ENCODE assay signal across 29 cellular contexts in genomic region chr16:72191551-72191950, GRCh38. TPM values are rescaled to one million over a fixed set of nuclear protein-coding genes. Genes with fewer than 3 reads are reported as not detected.
DNase-seq lines count a peak whose midpoint lies in the region; ATAC-seq and TF ChIP-seq lines count a peak whose summit lies in the region.
"Had no signal": no experiment of that assay in that cellular context is flagged by ENCODE, and none has a peak within 500 bp of the region (broad histone marks: within the 10 kb centered on the region; RNA-seq: fewer than 3 reads in every experiment).

No MANE protein-coding gene starts in this region.

- TF ChIP-seq CTCF in neural cell (IDR thresholded peaks at IDR 0.05; ENCODE audit: poor library complexity, severe bottlenecking), result no peak
- no peak for TF ChIP-seq CTCF in foreskin keratinocyte (conservative IDR thresholded peaks at IDR 0.05)

- H3K9ac ChIP-seq in neural cell (ENCODE audit: low read length), result peak overlapping the region; percentile 8

- H4K20me1 ChIP-seq in neural cell (ENCODE audit: insufficient read depth), result no peaks in the 10 kb centered on the region

- H3K79me2 ChIP-seq in neural cell (replicated peaks; ENCODE audit: insufficient read depth, low read length), result peaks cover 4% of the 10 kb centered on the region

- TF ChIP-seq EP300 in neural cell (conservative IDR thresholded peaks at IDR 0.05; ENCODE audit: poor library complexity, severe bottlenecking), result no peak

- no peaks in the 10 kb centered on the region for H3K27me3 ChIP-seq in neural cell (ENCODE audit: insufficient read depth, low read depth, low read length)
- no peaks in the 10 kb centered on the region for H3K27me3 ChIP-seq in foreskin keratinocyte
- H3K27me3 ChIP-seq: ascending aorta had no signal

- H3F3A ChIP-seq in neural cell (ENCODE audit: insufficient read depth, low read length, poor library complexity, severe bottlenecking), result peaks cover under 1% of the 10 kb centered on the region

- no peak overlapping the region for H3K4me2 ChIP-seq in neural cell (ENCODE audit: low read length)
- H3K4me2 ChIP-seq: smooth muscle cell had no signal

- H3K4me1 ChIP-seq in foreskin keratinocyte, result no peaks in the 10 kb centered on the region
- H3K4me1 ChIP-seq: ascending aorta had no signal

- no peak for ATAC-seq in GM19455 (IDR thresholded peaks at IDR 0.05; ENCODE audit: unreplicated experiment)
- ATAC-seq in foreskin keratinocyte, result no peak
- ATAC-seq: CD8-positive, alpha-beta T cell; HepG2; Right ventricle myocardium inferior had no signal

- H3K4me3 ChIP-seq in neural cell (ENCODE audit: low read length), result no peak overlapping the region
- H3K4me3 ChIP-seq: ascending aorta, smooth muscle cell had no signal

- no peaks in the 10 kb centered on the region for H3K9me2 ChIP-seq in neural cell (ENCODE audit: insufficient read depth, low read length)

- no peak for TF ChIP-seq RAD21 in neural cell (conservative IDR thresholded peaks at IDR 0.05)

- H2AFZ ChIP-seq in neural cell (ENCODE audit: low read depth, low read length), result no peak overlapping the region

- H3K36me3 ChIP-seq in neural cell (ENCODE audit: insufficient read depth, low read length), result no peaks in the 10 kb centered on the region
- H3K36me3 ChIP-seq: ascending aorta had no signal

- H3K27ac ChIP-seq in neural cell (ENCODE audit: low read length) (no peak overlapping the region), foreskin keratinocyte (no peak overlapping the region)
- H3K27ac ChIP-seq: ascending aorta had no signal

- no peaks in the 10 kb centered on the region for H3K9me3 ChIP-seq in neural cell (ENCODE audit: low read length)
- H3K9me3 ChIP-seq: ascending aorta had no signal

- DNase-seq in EH (ENCODE audit: low read depth), result peak; percentile 18
- peak; percentile 25 for DNase-seq in NCI-H1092 treated with DMSO at 0.1 percent for 48 hours (lab: John Stamatoyannopoulos, UW)
- DNase-seq in cerebellar cortex (ENCODE audit: low spot score), result peak; percentile 21
- DNase-seq in effector CD4-positive, alpha-beta T cell, result no peak
- DNase-seq in foreskin keratinocyte, result no peak
- DNase-seq in occipital lobe (lab: John Stamatoyannopoulos, UW), result no peak
- DNase-seq: activated CD4-positive, alpha-beta T cell treated with anti-CD3 and anti-CD28 coated beads, Interleukin-2, amount 50 U/mL, for 4 hours; activated naive CD8-positive, alpha-beta T cell treated with anti-CD3 and anti-CD28 coated beads for 36 hours; AML-193; CD8-positive, alpha-beta T cell; central memory CD4-positive, alpha-beta T cell; DMS53; foreskin melanocyte; HCEC 1CT; hippocampal formation; immature natural killer cell; mesendoderm; naive B cell; NCI-H2081 treated with DMSO at 0.1 percent for 48 hours; NCI-H82; nucleus accumbens; OCI-M1; stimulated activated CD4-positive, alpha-beta T cell treated with anti-CD3 and anti-CD28 coated beads, Interleukin-2, amount 100 ng/mL, for 24 hours had no signal

TF ChIP-seq in neural cell, 6 proteins besides CTCF, POLR2A, EP300 and RAD21:
- no peak for TF ChIP-seq TAF1 (IDR thresholded peaks at IDR 0.05; ENCODE audit: low read depth)
- no peak for TF ChIP-seq REST (IDR thresholded peaks at IDR 0.05; ENCODE audit: borderline replicate concordance)
- no peak for TF ChIP-seq POLR2AphosphoS5 (IDR thresholded peaks at IDR 0.05)
- no peak for TF ChIP-seq EZH2 (IDR thresholded peaks at IDR 0.05; ENCODE audit: borderline replicate concordance, insufficient read depth, low read length, poor library complexity, severe bottlenecking)
- no peak for TF ChIP-seq MXI1 (conservative IDR thresholded peaks at IDR 0.05; ENCODE audit: poor library complexity, severe bottlenecking)
- TF ChIP-seq SMC3 (conservative IDR thresholded peaks at IDR 0.05; ENCODE audit: poor library complexity), result no peak

RNA-seq across cellular contexts. Expression of gene PMFBP1, which starts 19.6 kb away (rescaled TPM):
- polyA plus RNA-seq in neural cell, result 0.12 and 1.0 TPM in 2 replicates
- polyA minus RNA-seq in neural cell, result 2.2 and 2.7 TPM in 2 replicates
- total RNA-seq in foreskin keratinocyte, result 0.49 and 0.78 TPM in 2 replicates
- 0.01 and 0.12 TPM in 2 replicates for polyA plus RNA-seq in foreskin keratinocyte
- total RNA-seq in occipital lobe, result 2.5 TPM
- total RNA-seq: ascending aorta had no signal
- polyA plus RNA-seq: immature natural killer cell had no signal

Comparison
In these comparisons a context has a peak if more than half of its experiments do, and no peak if none do; other contexts are left out.
1. DNase-seq: peak in EH (single experiment), NCI-H1092 treated with DMSO at 0.1 percent for 48 hours (single experiment) and cerebellar cortex (single experiment); none in effector CD4-positive, alpha-beta T cell (single experiment), foreskin keratinocyte (0 of 2) and occipital lobe (single experiment).